ENCODE assay signal across 2 cellular contexts in genomic region chr4:24105183-24106039, GRCh38.
A peak's percentile ranks its signal among the peaks of the same experiment; 100 is the strongest.
TF ChIP-seq lines count a peak whose summit lies in the region.

No MANE protein-coding gene starts in this region.

TF ChIP-seq in liver, 16 proteins besides CTCF, POLR2A, EP300 and RAD21 (continued from another document):
- TF ChIP-seq JUND (IDR thresholded peaks at IDR 0.05) (peak in 1 of 2 donors; percentile 43), RXRA (IDR thresholded peaks at IDR 0.05) (peak in 1 of 2 donors; percentile 22), HNF4A (conservative IDR thresholded peaks at IDR 0.05) (peak; percentile 17 to 40), YY1 (IDR thresholded peaks at IDR 0.05) (peak; percentile 4), SP1 (IDR thresholded peaks at IDR 0.05) (no peak), FOXA1 (IDR thresholded peaks at IDR 0.05) (no peak)

TF ChIP-seq in HepG2, 621 proteins besides CTCF, POLR2A, EP300 and RAD21 (continued from another document):
- TF ChIP-seq RNF219 (CRISPR knock-in tag; IDR thresholded peaks at IDR 0.05) (no peak), ZNF34 (CRISPR knock-in tag; IDR thresholded peaks at IDR 0.05; ENCODE audit: borderline replicate concordance) (no peak), ZBTB4 (CRISPR knock-in tag; IDR thresholded peaks at IDR 0.05; ENCODE audit: borderline replicate concordance) (no peak), KDM1A (CRISPR knock-in tag; IDR thresholded peaks at IDR 0.05) (no peak), HOXA5 (CRISPR knock-in tag; IDR thresholded peaks at IDR 0.05) (no peak), ZNF589 (CRISPR knock-in tag; conservative IDR thresholded peaks at IDR 0.05) (no peak), ZNF609 (CRISPR knock-in tag; IDR thresholded peaks at IDR 0.05; ENCODE audit: borderline replicate concordance) (no peak), KDM6A (CRISPR knock-in tag; IDR thresholded peaks at IDR 0.05; ENCODE audit: low read depth) (no peak), ZNF350 (CRISPR knock-in tag; IDR thresholded peaks at IDR 0.05; ENCODE audit: borderline replicate concordance, low read depth) (no peak), MLLT10 (CRISPR knock-in tag; IDR thresholded peaks at IDR 0.05) (no peak), DPF2 (CRISPR knock-in tag; IDR thresholded peaks at IDR 0.05; ENCODE audit: borderline replicate concordance, low read depth) (no peak), ZBTB8A (CRISPR knock-in tag; IDR thresholded peaks at IDR 0.05; ENCODE audit: borderline replicate concordance, low read depth) (no peak), PLSCR1 (CRISPR knock-in tag; IDR thresholded peaks at IDR 0.05; ENCODE audit: borderline replicate concordance) (no peak), MAFK (conservative IDR thresholded peaks at IDR 0.05 in 1 of 2, IDR thresholded peaks at IDR 0.05 in 1 of 2; ENCODE audit: low read length in 2 of 2) (no peak)
- TF ChIP-seq, protein P1, sequence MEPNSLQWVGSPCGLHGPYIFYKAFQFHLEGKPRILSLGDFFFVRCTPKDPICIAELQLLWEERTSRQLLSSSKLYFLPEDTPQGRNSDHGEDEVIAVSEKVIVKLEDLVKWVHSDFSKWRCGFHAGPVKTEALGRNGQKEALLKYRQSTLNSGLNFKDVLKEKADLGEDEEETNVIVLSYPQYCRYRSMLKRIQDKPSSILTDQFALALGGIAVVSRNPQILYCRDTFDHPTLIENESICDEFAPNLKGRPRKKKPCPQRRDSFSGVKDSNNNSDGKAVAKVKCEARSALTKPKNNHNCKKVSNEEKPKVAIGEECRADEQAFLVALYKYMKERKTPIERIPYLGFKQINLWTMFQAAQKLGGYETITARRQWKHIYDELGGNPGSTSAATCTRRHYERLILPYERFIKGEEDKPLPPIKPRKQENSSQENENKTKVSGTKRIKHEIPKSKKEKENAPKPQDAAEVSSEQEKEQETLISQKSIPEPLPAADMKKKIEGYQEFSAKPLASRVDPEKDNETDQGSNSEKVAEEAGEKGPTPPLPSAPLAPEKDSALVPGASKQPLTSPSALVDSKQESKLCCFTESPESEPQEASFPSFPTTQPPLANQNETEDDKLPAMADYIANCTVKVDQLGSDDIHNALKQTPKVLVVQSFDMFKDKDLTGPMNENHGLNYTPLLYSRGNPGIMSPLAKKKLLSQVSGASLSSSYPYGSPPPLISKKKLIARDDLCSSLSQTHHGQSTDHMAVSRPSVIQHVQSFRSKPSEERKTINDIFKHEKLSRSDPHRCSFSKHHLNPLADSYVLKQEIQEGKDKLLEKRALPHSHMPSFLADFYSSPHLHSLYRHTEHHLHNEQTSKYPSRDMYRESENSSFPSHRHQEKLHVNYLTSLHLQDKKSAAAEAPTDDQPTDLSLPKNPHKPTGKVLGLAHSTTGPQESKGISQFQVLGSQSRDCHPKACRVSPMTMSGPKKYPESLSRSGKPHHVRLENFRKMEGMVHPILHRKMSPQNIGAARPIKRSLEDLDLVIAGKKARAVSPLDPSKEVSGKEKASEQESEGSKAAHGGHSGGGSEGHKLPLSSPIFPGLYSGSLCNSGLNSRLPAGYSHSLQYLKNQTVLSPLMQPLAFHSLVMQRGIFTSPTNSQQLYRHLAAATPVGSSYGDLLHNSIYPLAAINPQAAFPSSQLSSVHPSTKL (CRISPR knock-in tag; IDR thresholded peaks at IDR 0.05) = no peak
- TF ChIP-seq, protein P2, sequence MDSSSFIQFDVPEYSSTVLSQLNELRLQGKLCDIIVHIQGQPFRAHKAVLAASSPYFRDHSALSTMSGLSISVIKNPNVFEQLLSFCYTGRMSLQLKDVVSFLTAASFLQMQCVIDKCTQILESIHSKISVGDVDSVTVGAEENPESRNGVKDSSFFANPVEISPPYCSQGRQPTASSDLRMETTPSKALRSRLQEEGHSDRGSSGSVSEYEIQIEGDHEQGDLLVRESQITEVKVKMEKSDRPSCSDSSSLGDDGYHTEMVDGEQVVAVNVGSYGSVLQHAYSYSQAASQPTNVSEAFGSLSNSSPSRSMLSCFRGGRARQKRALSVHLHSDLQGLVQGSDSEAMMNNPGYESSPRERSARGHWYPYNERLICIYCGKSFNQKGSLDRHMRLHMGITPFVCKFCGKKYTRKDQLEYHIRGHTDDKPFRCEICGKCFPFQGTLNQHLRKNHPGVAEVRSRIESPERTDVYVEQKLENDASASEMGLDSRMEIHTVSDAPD (CRISPR knock-in tag; IDR thresholded peaks at IDR 0.05) = no peak
